In genomic region chr4:139112650-139113049, GRCh38 we compare ENCODE assay signal across 25 cellular contexts.
DNase-seq lines count a peak whose midpoint lies in the region; ATAC-seq and TF ChIP-seq lines count a peak whose summit lies in the region.
"Had no signal": no experiment of that assay in that cellular context is flagged by ENCODE, and none has a peak within 500 bp of the region (broad histone marks: within the 10 kb centered on the region; RNA-seq: fewer than 3 reads in every experiment).

No MANE protein-coding gene starts in this region.

- no peaks in the 10 kb centered on the region for H3K23me2 ChIP-seq in H9 (ENCODE audit: insufficient read length, low read depth, low read length, poor library complexity, severe bottlenecking)

- H2BK15ac ChIP-seq in H9 (ENCODE audit: low read depth, low read length) = no peak overlapping the region

- no peaks in the 10 kb centered on the region for H3K9me3 ChIP-seq in H9 (ENCODE audit: control insufficient read depth, low read depth, low read length)
- no peaks in the 10 kb centered on the region for H3K9me3 ChIP-seq in left lung
- no peaks in the 10 kb centered on the region for H3K9me3 ChIP-seq in psoas muscle
- H3K9me3 ChIP-seq: A549, Caco-2 had no signal

- no peak overlapping the region for H2BK5ac ChIP-seq in H9 (ENCODE audit: insufficient read length, low read length)

- H4K91ac ChIP-seq in H9 (ENCODE audit: insufficient read length, low read depth, low read length) = no peak overlapping the region

- H3K23ac ChIP-seq in H9 (ENCODE audit: insufficient read length, low read depth, low read length) = no peak overlapping the region

- no peak overlapping the region for H3K18ac ChIP-seq in H9 (ENCODE audit: insufficient read length, low read depth, low read length)

- H3K56ac ChIP-seq in H9 (ENCODE audit: insufficient read length, low read depth, low read length) = no peak overlapping the region

- peaks cover 16 to 22% of the 10 kb centered on the region in 2 experiments for H3K4me1 Mint-ChIP-seq in H9
- peaks cover 17% of the 10 kb centered on the region for H3K4me1 Mint-ChIP-seq in WTC11
- H3K4me1 Mint-ChIP-seq: B cell had no signal

- H3K27ac Mint-ChIP-seq in H9 = peak overlapping the region in 2 of 3 experiments; percentile 50 to 88; a peak in 2 of 7 replicates
- H3K27ac Mint-ChIP-seq in WTC11 = peak overlapping the region; percentile 82
- H3K27ac Mint-ChIP-seq: B cell; CD4-positive, alpha-beta T cell; CD8-positive, alpha-beta T cell had no signal

- H3K4me1 ChIP-seq in H9 (ENCODE audit: insufficient read depth, low read length) = no peaks in the 10 kb centered on the region
- H3K4me1 ChIP-seq in left lung = no peaks in the 10 kb centered on the region
- H3K4me1 ChIP-seq in psoas muscle = peaks cover 12% of the 10 kb centered on the region
- H3K4me1 ChIP-seq: A549; BLaER1 treated with 17β-estradiol and CSF1 and Interleukin-3, amounts not matched to agents 10 nM and 100 nM; Caco-2 had no signal

- H3K4me3 Mint-ChIP-seq in H9 (no peak overlapping the region), WTC11 (no peak overlapping the region)
- H3K4me3 Mint-ChIP-seq: B cell; CD4-positive, alpha-beta T cell; CD8-positive, alpha-beta T cell had no signal

- H3K27me3 Mint-ChIP-seq in H9 (ENCODE audit: low read depth) (no peaks in the 10 kb centered on the region), WTC11 (ENCODE audit: low read depth) (no peaks in the 10 kb centered on the region)
- H3K27me3 Mint-ChIP-seq: B cell; CD4-positive, alpha-beta T cell had no signal

- no peak overlapping the region for H4K5ac ChIP-seq in H9 (ENCODE audit: insufficient read length, low read depth, low read length)

- H2BK20ac ChIP-seq in H9 (ENCODE audit: low read depth, low read length, poor library complexity, severe bottlenecking) = no peak overlapping the region

- H3K36me3 Mint-ChIP-seq in H9 (ENCODE audit: insufficient read depth in 1 of 3, low read depth in 3 of 3) (peaks cover 2 to 22% (median 17%) of the 10 kb centered on the region in 3 experiments; a peak in 6 of 7 replicates), WTC11 (peaks cover 7% of the 10 kb centered on the region)
- H3K36me3 Mint-ChIP-seq: CD8-positive, alpha-beta T cell had no signal

- no peak overlapping the region for H3K9ac ChIP-seq in H9 (ENCODE audit: extremely low read depth, insufficient read length, low read length)
- H3K9ac ChIP-seq: BLaER1 treated with 17β-estradiol and CSF1 and Interleukin-3, amounts not matched to agents 10 nM and 100 nM had no signal

- H3T11ph ChIP-seq in H9 (ENCODE audit: low read length) = no peak overlapping the region

- POLR2A ChIA-PET in WTC11 (lab: Charles Lee) = no interaction called here

- H4K8ac ChIP-seq in H9 (replicated peaks; ENCODE audit: insufficient read length, low read depth, low read length) = no peak overlapping the region

- H4K20me1 ChIP-seq in H9 (ENCODE audit: control insufficient read depth, insufficient read depth, insufficient read length) = no peaks in the 10 kb centered on the region

- H3K4me2 ChIP-seq in H9 (ENCODE audit: insufficient read depth, insufficient read length, low read length) = no peak overlapping the region
- H3K4me2 ChIP-seq: A549; BLaER1 treated with 17β-estradiol and CSF1 and Interleukin-3, amounts not matched to agents 10 nM and 100 nM had no signal

- no peaks in the 10 kb centered on the region for H3K79me2 ChIP-seq in H9 (ENCODE audit: insufficient read depth, low read length)

- H2AK5ac ChIP-seq in H9 (ENCODE audit: insufficient read length, low read length) = no peak overlapping the region

- TF ChIP-seq CTCF in H9 (conservative IDR thresholded peaks at IDR 0.05) (no peak), WTC11 (IDR thresholded peaks at IDR 0.05) (no peak), left lung (IDR thresholded peaks at IDR 0.05) (no peak), psoas muscle (IDR thresholded peaks at IDR 0.05) (no peak)

- CTCF ChIA-PET in WTC11 (lab: Charles Lee) = interaction anchor here (0.6 kb wide), 1 partner anchor 35 kb away, joined by 5 read pairs; no protein-coding TSS in a partner anchor

- H3K36me3 ChIP-seq in left lung = peaks cover 0 to 36% of the 10 kb centered on the region in 2 donors
- peaks cover 3 to 33% of the 10 kb centered on the region in 2 donors for H3K36me3 ChIP-seq in psoas muscle (ENCODE audit: insufficient read depth in 1 of 2, low read depth in 1 of 2)

- ATAC-seq in WTC11 (no peak), left lung (peak; percentile 75), psoas muscle (no peak)
- ATAC-seq: A549; CD8-positive, alpha-beta T cell; GM12878 had no signal

- H3K27me3 ChIP-seq in H9 (ENCODE audit: insufficient read depth, low read length) (no peaks in the 10 kb centered on the region), left lung (no peaks in the 10 kb centered on the region), psoas muscle (ENCODE audit: insufficient read depth in 3 of 3, low read length in 2 of 3) (no peaks in the 10 kb centered on the region)
- H3K27me3 ChIP-seq: BLaER1 treated with 17β-estradiol and CSF1 and Interleukin-3, amounts not matched to agents 10 nM and 100 nM had no signal

- H2BK12ac ChIP-seq in H9 (ENCODE audit: insufficient read length, low read depth, low read length) = no peak overlapping the region

- H3K4me3 ChIP-seq in left lung (peak overlapping the region in 1 of 2 donors; percentile 4), psoas muscle (no peak overlapping the region)
- H3K4me3 ChIP-seq: A549; BLaER1 treated with 17β-estradiol and CSF1 and Interleukin-3, amounts not matched to agents 10 nM and 100 nM; GM12878 had no signal

- H3K79me1 ChIP-seq in H9 (ENCODE audit: insufficient read depth, low read depth, low read length, poor library complexity, severe bottlenecking) = no peaks in the 10 kb centered on the region

- H3K4ac ChIP-seq in H9 (ENCODE audit: low read depth, low read length) = no peak overlapping the region

- H3K27ac ChIP-seq in H9 (ENCODE audit: insufficient read length, low read depth, low read length) = no peak overlapping the region
- no peak overlapping the region for H3K27ac ChIP-seq in left lung
- peak overlapping the region; percentile 11 for H3K27ac ChIP-seq in psoas muscle
- H3K27ac ChIP-seq: 22Rv1; A549; BLaER1 treated with 17β-estradiol and CSF1 and Interleukin-3, amounts not matched to agents 10 nM and 100 nM; C4-2B had no signal

- H2BK120ac ChIP-seq in H9 (ENCODE audit: low read depth, low read length, poor library complexity, severe bottlenecking) = no peak overlapping the region

- DNase-seq in H9 = no peak
- DNase-seq in WTC11 (ENCODE audit: low spot score) = no peak
- no peak for DNase-seq in left lung
- DNase-seq in psoas muscle = no peak
- DNase-seq in activated naive CD4-positive, alpha-beta T cell treated with anti-CD3 and anti-CD28 coated beads, Interleukin-2, amount 50 U/mL, for 16 hours = no peak
- DNase-seq in kidney glomerular epithelial cell (lab: John Stamatoyannopoulos, UW) = no peak
- no peak for DNase-seq in hypothalamus (lab: John Stamatoyannopoulos, UW)
- DNase-seq: AML-193; Caco-2; Calu3; CD4-positive, alpha-beta T cell; CD8-positive, alpha-beta T cell; DMS 273 treated with DMSO at 0.1 percent for 48 hours; DMS153; DMS53; DMS79; DND-41; EL; GDM1 had no signal

- no CpG with 5 or more reads among the region's 5 CpGs for WGBS in H9 (ENCODE audit: extremely low coverage, insufficient read length, low lambda C conversion rate)
- 95 to 98% (median 97%) methylated on average over 5 of the region's 5 CpGs for WGBS in psoas muscle, 3 donors

- H3K14ac ChIP-seq in H9 (ENCODE audit: insufficient read depth, low read length) = no peak overlapping the region

- no peaks in the 10 kb centered on the region for H3K9me3 Mint-ChIP-seq in H9
- H3K9me3 Mint-ChIP-seq in WTC11 = no peaks in the 10 kb centered on the region
- H3K9me3 Mint-ChIP-seq: CD4-positive, alpha-beta T cell; CD8-positive, alpha-beta T cell had no signal

- intact Hi-C loops in left lung (cut with DNase I) = no loop called here
- intact Hi-C loops in psoas muscle (cut with DNase I) = no loop called here

- no peak overlapping the region for H2AFZ ChIP-seq in H9 (ENCODE audit: low read length)

TF ChIP-seq in WTC11, 78 proteins besides CTCF, POLR2A, EP300 and RAD21:
- no peak for TF ChIP-seq ZNF423 (CRISPR knock-in tag; IDR thresholded peaks at IDR 0.05)
